In the genomic region with DNA sequence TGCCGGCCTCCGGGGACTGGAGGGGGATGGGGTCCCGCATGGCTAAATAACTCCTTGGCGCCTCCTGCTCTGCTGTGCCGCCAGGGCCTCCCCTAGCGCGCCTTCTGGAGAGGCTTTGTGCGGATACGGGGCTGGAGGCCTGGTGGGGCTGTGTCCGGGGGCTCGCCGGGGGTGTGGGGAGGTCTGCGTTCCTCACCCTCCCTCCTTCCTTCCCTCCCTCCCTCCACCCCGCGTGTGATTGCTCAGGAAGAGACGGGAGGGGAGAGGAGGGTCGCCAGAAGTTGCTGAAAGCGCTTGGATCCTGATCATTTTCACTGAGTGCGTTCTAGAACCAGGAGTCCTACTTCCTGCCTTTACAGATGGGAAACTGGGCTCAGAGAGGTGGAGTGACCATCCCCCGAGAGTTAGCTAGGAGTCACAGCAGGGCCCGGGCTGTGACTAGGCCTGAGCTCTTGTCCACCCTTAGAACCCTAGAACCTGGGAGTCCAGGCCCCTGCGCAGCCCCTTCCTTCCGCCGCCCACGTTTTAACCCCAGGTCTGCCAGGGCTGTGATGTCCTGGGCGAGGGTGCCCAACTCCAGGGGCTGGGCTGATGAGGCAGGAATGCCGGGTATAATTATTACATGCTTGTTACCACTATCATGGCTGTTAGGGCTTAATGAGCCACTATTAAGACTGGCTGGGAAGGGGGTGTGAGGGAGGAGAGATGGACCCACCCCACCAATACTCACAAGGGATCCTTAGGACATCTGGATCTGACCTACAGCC, we compare ENCODE assay signal across 8 cellular contexts. TPM values are rescaled to one million over a fixed set of nuclear protein-coding genes. Genes with fewer than 3 reads are reported as not detected.
DNase-seq lines count a peak whose midpoint lies in the region; ATAC-seq and TF ChIP-seq lines count a peak whose summit lies in the region.

No MANE protein-coding gene starts in this region.

- peak overlapping the region; percentile 97 for H3K9ac ChIP-seq in IMR-90 (ENCODE audit: low read depth, low read length)

- ATAC-seq in IMR-90 (ENCODE audit: low read depth) (peak; percentile 1), HG02571 (IDR thresholded peaks at IDR 0.05; ENCODE audit: unreplicated experiment) (no peak), HG03520 (IDR thresholded peaks at IDR 0.05; ENCODE audit: unreplicated experiment) (no peak)
- ATAC-seq in activated CD8-positive, alpha-beta T cell treated with anti-CD3 and anti-CD28 coated beads for 36 hours, result peak; percentile 1

- H3K56ac ChIP-seq in IMR-90 (ENCODE audit: extremely low read depth, insufficient read depth, low read length), result peak overlapping the region; percentile 95

- peaks cover 5% of the 10 kb centered on the region for H3K9me3 Mint-ChIP-seq in activated CD8-positive, alpha-beta T cell treated with anti-CD3 and anti-CD28 coated beads for 36 hours

- peak overlapping the region; percentile 40 for H3K4me3 ChIP-seq in IMR-90 (ENCODE audit: insufficient read depth, low read depth, low read length)
- peak overlapping the region; percentile 45 for H3K4me3 ChIP-seq in fibroblast of the aortic adventitia (ENCODE audit: low read depth, low read length)
- H3K4me3 ChIP-seq in ovary, result peak overlapping the region; percentile 47

- H3K27me3 ChIP-seq in IMR-90 (ENCODE audit: control insufficient read depth, insufficient read depth, low read length), result no peaks in the 10 kb centered on the region
- no peaks in the 10 kb centered on the region for H3K27me3 ChIP-seq in ovary

- POLR2A ChIA-PET in IMR-90 (lab: Charles Lee; ENCODE audit: unreplicated experiment), result interaction anchor here (0.5 to 1.8 kb wide), 14 partner anchors 10 to 172 kb away, joined by 3 to 25 read pairs (median 4); a partner anchor contains a TSS
- POLR2A ChIA-PET in activated CD8-positive, alpha-beta T cell treated with anti-CD3 and anti-CD28 coated beads for 36 hours (lab: Charles Lee), result interaction anchor here (0.6 to 9.0 kb wide), 13 partner anchors 10 to 784 kb away, joined by 3 to 592 read pairs (median 6); a partner anchor contains a TSS

- TF ChIP-seq POLR2A in IMR-90 (IDR thresholded peaks at IDR 0.05; ENCODE audit: low read depth, low read length), result peak; percentile 80
- TF ChIP-seq POLR2A in ovary (IDR thresholded peaks at IDR 0.05), result peak; percentile 70

- H2BK20ac ChIP-seq in IMR-90 (ENCODE audit: low read depth, low read length), result peak overlapping the region; percentile 79; the same call in 1 of the 2 replicates

- dilution Hi-C loops in IMR-90 (cut with HindIII; ENCODE audit: low sequenced_read_pairs, unreplicated experiment), result no loop called here

- peaks cover 4% of the 10 kb centered on the region for H3K9me1 ChIP-seq in IMR-90 (ENCODE audit: insufficient read depth, low read length)

- H2BK15ac ChIP-seq in IMR-90 (ENCODE audit: low read depth, low read length), result peak overlapping the region; percentile 25; the same call in 2 of the 3 replicates

- H3K4me1 ChIP-seq in IMR-90 (ENCODE audit: control insufficient read depth, insufficient read depth, low read length), result peaks cover 14% of the 10 kb centered on the region
- peaks cover 20% of the 10 kb centered on the region for H3K4me1 ChIP-seq in ovary (ENCODE audit: insufficient read depth)

- TSS peak; percentile 95 for BruUV-seq in IMR-90 (replicated peaks; lab: Mats Ljungman, UMichigan)

- H3K79me1 ChIP-seq in IMR-90 (ENCODE audit: low read depth in 1 of 2, low read length in 2 of 2), result peaks cover 0 to 44% of the 10 kb centered on the region in 2 experiments; a peak in 2 of 4 replicates

- H3K23ac ChIP-seq in IMR-90 (ENCODE audit: low read depth, low read length), result peak overlapping the region; percentile 92

- peak overlapping the region; percentile 95 for H2AK9ac ChIP-seq in IMR-90 (replicated peaks; ENCODE audit: low read depth, low read length, poor library complexity)

- H3K4me3 Mint-ChIP-seq in activated CD8-positive, alpha-beta T cell treated with anti-CD3 and anti-CD28 coated beads for 36 hours, result peak overlapping the region; percentile 75

- peak overlapping the region; percentile 96 for H3K14ac ChIP-seq in IMR-90 (replicated peaks; ENCODE audit: low read depth, low read length)

- peak overlapping the region; percentile 92 for H2BK120ac ChIP-seq in IMR-90 (ENCODE audit: low read depth, low read length)

- DNase-seq in NCI-H187 treated with DMSO at 0.1 percent for 48 hours (lab: John Stamatoyannopoulos, UW) (peak; percentile 56), NCI-H187 (lab: John Stamatoyannopoulos, UW) (no peak), IMR-90 (no peak), fibroblast of the aortic adventitia (ENCODE audit: low read depth) (no peak), ovary (peak in 3 of 5 donors; percentile 72 to 76 (median 76))
- DNase-seq in activated CD8-positive, alpha-beta T cell treated with anti-CD3 and anti-CD28 coated beads for 36 hours, result peak; percentile 61

- peak overlapping the region; percentile 92 for H4K91ac ChIP-seq in IMR-90 (ENCODE audit: insufficient read depth, low read depth, low read length)

- TF ChIP-seq RAD21 in IMR-90 (IDR thresholded peaks at IDR 0.05; ENCODE audit: low read length), result peak; percentile 45

- peak overlapping the region; percentile 83 for H4K5ac ChIP-seq in IMR-90 (ENCODE audit: low read depth, low read length)

- peaks cover 44% of the 10 kb centered on the region for H3K4me1 Mint-ChIP-seq in activated CD8-positive, alpha-beta T cell treated with anti-CD3 and anti-CD28 coated beads for 36 hours (ENCODE audit: low read depth)

- peak overlapping the region; percentile 81 to 89 for H4K8ac ChIP-seq in IMR-90 (ENCODE audit: low read depth in 2 of 2, low read length in 2 of 2)

- TF ChIP-seq CTCF in IMR-90 (conservative IDR thresholded peaks at IDR 0.05; ENCODE audit: low read depth, low read length), result peak; percentile 38
- TF ChIP-seq CTCF in activated CD8-positive, alpha-beta T cell treated with anti-CD3 and anti-CD28 coated beads for 36 hours (IDR thresholded peaks at IDR 0.05), result no peak
- peak; percentile 51 for TF ChIP-seq CTCF in fibroblast of the aortic adventitia (IDR thresholded peaks at IDR 0.05; ENCODE audit: insufficient read depth, low read length)
- TF ChIP-seq CTCF in ovary (IDR thresholded peaks at IDR 0.05), result peak in 1 of 3 donors; percentile 50

- H3K4me2 ChIP-seq in IMR-90 (ENCODE audit: low read depth, low read length), result peak overlapping the region; percentile 81

- peak overlapping the region; percentile 90 for H2AFZ ChIP-seq in IMR-90 (replicated peaks; ENCODE audit: low read length, poor library complexity)

- H3K36me3 ChIP-seq in IMR-90 (ENCODE audit: control insufficient read depth, insufficient read depth, low read length), result peaks cover 11% of the 10 kb centered on the region
- no peaks in the 10 kb centered on the region for H3K36me3 ChIP-seq in ovary

- no peak for TF ChIP-seq EP300 in ovary (IDR thresholded peaks at IDR 0.05)

- peak overlapping the region; percentile 100 for H3K27ac Mint-ChIP-seq in activated CD8-positive, alpha-beta T cell treated with anti-CD3 and anti-CD28 coated beads for 36 hours

- H2BK5ac ChIP-seq in IMR-90 (ENCODE audit: low read depth, low read length, poor library complexity, severe bottlenecking), result peak overlapping the region; percentile 92

- in situ Hi-C loops in IMR-90 (cut with MboI; ENCODE audit: low sequenced_read_pairs), result no loop called here

- peak overlapping the region; percentile 97 for H3K27ac ChIP-seq in IMR-90 (ENCODE audit: insufficient read depth, low read length)
- peak overlapping the region; percentile 96 to 100 for H3K27ac ChIP-seq in ovary

- no peaks in the 10 kb centered on the region for H3K27me3 Mint-ChIP-seq in activated CD8-positive, alpha-beta T cell treated with anti-CD3 and anti-CD28 coated beads for 36 hours

- H3K4ac ChIP-seq in IMR-90 (ENCODE audit: low read depth, low read length), result peak overlapping the region; percentile 97

- WGBS in IMR-90 (ENCODE audit: extremely low coverage in 2 of 2, insufficient read length in 1 of 2), 2 experiments, result no CpG with 5 or more reads among the region's 27 CpGs
- 1 to 3% (median 1%) methylated on average over 24 to 26 of the region's 27 CpGs for WGBS in ovary, 3 donors

- H2AK5ac ChIP-seq in IMR-90 (ENCODE audit: low read depth, low read length), result peak overlapping the region; percentile 99

- peak overlapping the region; percentile 87 for H3K18ac ChIP-seq in IMR-90 (ENCODE audit: low read depth, low read length)

- CTCF ChIA-PET in IMR-90 (lab: Yijun Ruan, JAX), result interaction anchor here (1.2 to 4.8 kb wide), 4 partner anchors 39 to 128 kb away, joined by 3 to 49 read pairs (median 22); a partner anchor contains a TSS
- CTCF ChIA-PET in activated CD8-positive, alpha-beta T cell treated with anti-CD3 and anti-CD28 coated beads for 36 hours (lab: Charles Lee), result interaction anchor here (0.8 to 6.2 kb wide), 7 partner anchors 8 to 106 kb away, joined by 3 to 330 read pairs (median 119); a partner anchor contains a TSS

- H3K36me3 Mint-ChIP-seq in activated CD8-positive, alpha-beta T cell treated with anti-CD3 and anti-CD28 coated beads for 36 hours (ENCODE audit: low read depth), result peaks cover 37% of the 10 kb centered on the region

- no peaks in the 10 kb centered on the region for H3K9me3 ChIP-seq in IMR-90 (ENCODE audit: control insufficient read depth, insufficient read depth, low read length)
- H3K9me3 ChIP-seq in ovary, result no peaks in the 10 kb centered on the region

- intact Hi-C loops in IMR-90 (cut with micrococcal nuclease) (loop anchor here (1.0 kb wide), 2 partner anchors 9 to 23 kb away; no protein-coding TSS in a partner anchor), ovary (cut with DNase I) (no loop called here)
- intact Hi-C loops in activated CD8-positive, alpha-beta T cell treated with anti-CD3 and anti-CD28 coated beads for 36 hours (cut with micrococcal nuclease), result no loop called here

- H4K20me1 ChIP-seq in IMR-90 (ENCODE audit: insufficient read depth, low read length), result peaks cover 31% of the 10 kb centered on the region

RNA-seq across cellular contexts. Expression of a gene that starts 0.8 kb away (rescaled TPM):
- 14.2 and 22.8 TPM in 2 replicates for total RNA-seq in IMR-90 (2012; rRNA removed)
- polyA plus RNA-seq in IMR-90 (2012; rRNA removed), result 77.2 and 101 TPM in 2 replicates
- 57.0 and 329 TPM in 2 replicates for polyA plus RNA-seq in IMR-90 (2012; cell fraction: cytosol; rRNA removed)
- polyA plus RNA-seq in IMR-90 (2012; cell fraction: nucleus; rRNA removed; ENCODE audit: low replicate concordance), result 200 and 259 TPM in 2 replicates
- total RNA-seq in activated CD8-positive, alpha-beta T cell treated with anti-CD3 and anti-CD28 coated beads for 36 hours, result 100 to 1,000 TPM; 527 to 530 TPM
- 61.9 and 85.6 TPM in 2 replicates for total RNA-seq in fibroblast of the aortic adventitia (ENCODE audit: low replicate concordance)
- total RNA-seq in ovary, result 1,000 to 10,000 TPM in 2 of 7 donors, 100 to 1,000 TPM in 5; 163 to 1,260 (median 581) TPM
- polyA plus RNA-seq in ovary, result 100 to 1,000 TPM in 1 of 2 donors, 10 to 100 TPM in 1; 95.2 to 301 TPM

RNA-seq across cellular contexts. Expression of a gene that starts 8.0 kb away (rescaled TPM):
- 0.18 and 0.28 TPM in 2 replicates for total RNA-seq in IMR-90 (2012; rRNA removed)
- polyA plus RNA-seq in IMR-90 (2012; rRNA removed), result 0.60 and 0.67 TPM in 2 replicates
- 0.24 and 0.29 TPM in 2 replicates for polyA plus RNA-seq in IMR-90 (2012; cell fraction: cytosol; rRNA removed)
- 6.1 and 10.8 TPM in 2 replicates for polyA plus RNA-seq in IMR-90 (2012; cell fraction: nucleus; rRNA removed; ENCODE audit: low replicate concordance)
- under 1 TPM; 0.59 to 0.69 TPM for total RNA-seq in activated CD8-positive, alpha-beta T cell treated with anti-CD3 and anti-CD28 coated beads for 36 hours
- 1.5 and 4.4 TPM in 2 replicates for total RNA-seq in fibroblast of the aortic adventitia (ENCODE audit: low replicate concordance)
- 10 to 100 TPM in 5 of 7 donors, 1 to 10 TPM in 2; 6.0 to 18.4 (median 11.7) TPM for total RNA-seq in ovary
- polyA plus RNA-seq in ovary, result 1 to 10 TPM; 2.5 to 9.3 TPM

RNA-seq across cellular contexts. Expression of a gene that starts 40.7 kb away (rescaled TPM):
- total RNA-seq in IMR-90 (2012; rRNA removed) (44.8 and 88.0 TPM in 2 replicates), fibroblast of the aortic adventitia (ENCODE audit: low replicate concordance) (113 and 119 TPM in 2 replicates), ovary (100 to 1,000 TPM in 1 of 7 donors, 10 to 100 TPM in 6; 45.0 to 121 (median 77.3) TPM)
- polyA plus RNA-seq in IMR-90 (2012; rRNA removed) (118 and 157 TPM in 2 replicates), ovary (10 to 100 TPM; 38.3 to 66.0 TPM)
- polyA plus RNA-seq in IMR-90 (2012; cell fraction: cytosol; rRNA removed), result 210 and 274 TPM in 2 replicates
- polyA plus RNA-seq in IMR-90 (2012; cell fraction: nucleus; rRNA removed; ENCODE audit: low replicate concordance), result 65.4 and 112 TPM in 2 replicates
- total RNA-seq in activated CD8-positive, alpha-beta T cell treated with anti-CD3 and anti-CD28 coated beads for 36 hours, result 100 to 1,000 TPM; 426 to 433 TPM

RNA-seq across cellular contexts. Expression of a gene that starts 56.0 kb away (rescaled TPM):
- total RNA-seq in IMR-90 (2012; rRNA removed) (0.18 TPM in 1 of 2 replicates, not detected in the other), fibroblast of the aortic adventitia (ENCODE audit: low replicate concordance) (not detected in 2 replicates), ovary (1 to 10 TPM in 4 of 7 donors, under 1 TPM in 2, not detected in 1; 0.57 to 1.7 (median 1.1) TPM)
- polyA plus RNA-seq in IMR-90 (2012; rRNA removed) (0.22 and 0.24 TPM in 2 replicates), ovary (under 1 TPM; 0.50 to 0.67 TPM)
- polyA plus RNA-seq in IMR-90 (2012; cell fraction: cytosol; rRNA removed), result 0.30 and 0.40 TPM in 2 replicates
- polyA plus RNA-seq in IMR-90 (2012; cell fraction: nucleus; rRNA removed; ENCODE audit: low replicate concordance), result 3.4 and 5.3 TPM in 2 replicates
- total RNA-seq in activated CD8-positive, alpha-beta T cell treated with anti-CD3 and anti-CD28 coated beads for 36 hours, result under 1 TPM in 1 of 2 experiments, not detected in 1; 0.38 TPM

RNA-seq across cellular contexts. Expression of a gene that starts 58.2 kb away (rescaled TPM):
- total RNA-seq in IMR-90 (2012; rRNA removed), result 11.1 and 14.3 TPM in 2 replicates
- 11.8 and 13.3 TPM in 2 replicates for polyA plus RNA-seq in IMR-90 (2012; rRNA removed)
- 3.8 and 13.8 TPM in 2 replicates for polyA plus RNA-seq in IMR-90 (2012; cell fraction: cytosol; rRNA removed)
- 32.7 and 36.9 TPM in 2 replicates for polyA plus RNA-seq in IMR-90 (2012; cell fraction: nucleus; rRNA removed; ENCODE audit: low replicate concordance)
- 10 to 100 TPM; 21.7 to 23.9 TPM for total RNA-seq in activated CD8-positive, alpha-beta T cell treated with anti-CD3 and anti-CD28 coated beads for 36 hours
- total RNA-seq in fibroblast of the aortic adventitia (ENCODE audit: low replicate concordance), result 9.6 and 27.2 TPM in 2 replicates
- 10 to 100 TPM in 6 of 7 donors, 1 to 10 TPM in 1; 9.3 to 64.5 (median 50.3) TPM for total RNA-seq in ovary
- 10 to 100 TPM; 13.8 to 16.9 TPM for polyA plus RNA-seq in ovary

Comparison
In these comparisons a context has a peak if more than half of its experiments do, and no peak if none do; other contexts are left out.
1. DNase-seq: peak in NCI-H187 treated with DMSO at 0.1 percent for 48 hours (single experiment), activated CD8-positive, alpha-beta T cell treated with anti-CD3 and anti-CD28 coated beads for 36 hours (single experiment) and ovary (3 of 5); none in NCI-H187 (0 of 2), IMR-90 (single experiment) and fibroblast of the aortic adventitia (single experiment).
2. ATAC-seq: peak in IMR-90 (single experiment) and activated CD8-positive, alpha-beta T cell treated with anti-CD3 and anti-CD28 coated beads for 36 hours (single experiment); none in HG02571 (single experiment) and HG03520 (single experiment).
3. Peak in every context shown above with its lines, with median percentiles within 50 percentile points of each other: H3K4me3 ChIP-seq.